In the genomic region with DNA sequence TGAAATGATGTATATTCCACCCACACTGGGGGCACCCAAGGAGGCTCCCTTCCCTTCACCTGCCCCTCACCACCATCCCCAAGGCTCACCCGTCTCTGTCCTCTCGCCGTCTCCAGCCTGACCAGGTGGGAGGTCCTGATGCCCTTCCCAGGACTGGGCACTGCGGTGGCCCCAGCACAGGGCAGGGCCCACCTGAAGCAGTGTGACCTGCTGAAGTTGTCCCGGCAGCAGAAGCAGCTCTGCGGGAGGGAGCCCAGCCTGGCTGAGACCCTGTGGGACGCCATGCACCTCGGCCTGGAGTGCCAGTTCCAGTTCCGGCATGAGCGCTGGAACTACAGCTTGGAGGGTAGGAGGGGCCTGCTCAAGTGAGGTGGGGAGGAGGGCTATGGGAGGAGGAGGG, we compare ENCODE assay signal across 10 cellular contexts. TPM values are rescaled to one million over a fixed set of nuclear protein-coding genes. Genes with fewer than 3 reads are reported as not detected.
"Had no signal": no experiment of that assay in that cellular context is flagged by ENCODE, and none has a peak within 500 bp of the region (broad histone marks: within the 10 kb centered on the region; RNA-seq: fewer than 3 reads in every experiment).

No MANE protein-coding gene starts in this region.

- DNase-seq: GM23248, GOT3, H7, HFFc6 had no signal

- FAIRE-seq: HepG2 had no signal

- H3K27ac Mint-ChIP-seq: HFFc6, IgD-negative memory B cell had no signal

- H3K4me3 ChIP-seq: GM23248, HAP-1 had no signal

- H3K9ac ChIP-seq: GM23248 had no signal

- H3K9me3 ChIP-seq: HAP-1 had no signal

- H2AFZ ChIP-seq: GM23248 had no signal

- H3K9me3 Mint-ChIP-seq: HFFc6, IgD-negative memory B cell had no signal

- H3K4me3 Mint-ChIP-seq: HFFc6, IgD-negative memory B cell had no signal

- H3K4me1 ChIP-seq: HAP-1 had no signal

- H3K27ac ChIP-seq: GM23248, HL-60 had no signal

- H3K36me3 ChIP-seq: HAP-1 had no signal

RNA-seq across cellular contexts. Expression of gene PPY, which starts 9.9 kb away (rescaled TPM):
- total RNA-seq: GM23248, H4, H7, HepG2, HFFc6, HT1080 had no signal

RNA-seq across cellular contexts. Expression of gene PYY, which starts 21.4 kb away (rescaled TPM):
- total RNA-seq: GM23248, HepG2, HT1080 had no signal
